Comparison of ENCODE assay signal across 15 cellular contexts in the genomic region with DNA sequence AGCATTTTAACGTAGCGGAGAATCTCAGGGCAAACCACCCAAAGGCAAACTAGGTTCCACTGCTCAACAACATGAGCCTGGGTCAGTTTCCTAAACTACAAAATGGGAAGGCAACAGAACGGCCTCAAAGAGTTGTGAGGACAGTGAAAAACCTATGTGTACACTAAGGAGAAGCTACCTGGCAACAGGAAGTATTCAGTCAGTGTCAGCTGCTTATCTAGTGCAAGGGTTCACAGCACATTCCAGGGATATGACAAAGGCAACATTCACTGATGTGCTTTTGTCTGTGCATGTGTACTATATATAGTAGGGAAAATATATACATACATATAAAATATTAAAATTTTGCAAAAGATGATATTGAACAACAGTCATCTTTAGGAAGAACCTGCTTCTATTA. TPM values are rescaled to one million over a fixed set of nuclear protein-coding genes. Genes with fewer than 3 reads are reported as not detected.
A peak's percentile ranks its signal among the peaks of the same experiment; 100 is the strongest.
DNase-seq lines count a peak whose midpoint lies in the region; ATAC-seq, FAIRE-seq and TF ChIP-seq lines count a peak whose summit lies in the region.
"Had no signal": no experiment of that assay in that cellular context is flagged by ENCODE, and none has a peak within 500 bp of the region (broad histone marks: within the 10 kb centered on the region; RNA-seq: fewer than 3 reads in every experiment).

No MANE protein-coding gene starts in this region.

- DNase-seq in Daoy (ENCODE audit: low read depth): peak; percentile 69
- peak; percentile 47 for DNase-seq in NCI-H2029 (lab: John Stamatoyannopoulos, UW)
- peak; percentile 83 for DNase-seq in bronchial epithelial cell (ENCODE audit: low read depth)
- no peak for DNase-seq in left colon
- DNase-seq in globus pallidus (ENCODE audit: low spot score): no peak
- DNase-seq in putamen (ENCODE audit: low spot score): no peak
- no peak for DNase-seq in NCI-H526 (lab: John Stamatoyannopoulos, UW)
- DNase-seq: activated CD4-positive, alpha-beta T cell treated with anti-CD3 and anti-CD28 coated beads, Interleukin-2, amount 50 U/mL, for 1 hour; activated effector memory CD4-positive, alpha-beta T cell treated with Interleukin-2 at 50 U/mL for 16 hours; body of pancreas; NK-92 treated with Interleukin-12 subunit alpha and Interleukin-12 subunit beta, amount 100 ng/mL, for 24 hours; sigmoid colon; T-cell had no signal

- H3K36me3 ChIP-seq in bronchial epithelial cell (ENCODE audit: control insufficient read depth, insufficient read depth, low read length): peaks cover 16% of the 10 kb centered on the region

- TF ChIP-seq CTCF in bronchial epithelial cell (IDR thresholded peaks at IDR 0.05; ENCODE audit: insufficient read depth, low read length, severe bottlenecking): no peak

- FAIRE-seq in bronchial epithelial cell (lab: Jason Lieb, UNC): no peak

- no peaks in the 10 kb centered on the region for H3K27me3 ChIP-seq in bronchial epithelial cell (ENCODE audit: control insufficient read depth, insufficient read depth, low read length)
- H3K27me3 ChIP-seq: BLaER1, body of pancreas, sigmoid colon had no signal

- no peak overlapping the region for H3K4me3 ChIP-seq in bronchial epithelial cell (ENCODE audit: low read depth, low read length)
- H3K4me3 ChIP-seq: BLaER1, body of pancreas, sigmoid colon had no signal

- H3K27me3 Mint-ChIP-seq in activated T-helper 17 cell treated with anti-CD3 and anti-CD28 coated beads, Interleukin-2, amount 50 U/mL, for 72 hours: no peaks in the 10 kb centered on the region
- H3K27me3 Mint-ChIP-seq: T-cell had no signal

- peak; percentile 44 for ATAC-seq in left colon
- ATAC-seq in activated T-helper 17 cell treated with anti-CD3 and anti-CD28 coated beads, Interleukin-2, amount 50 U/mL, for 72 hours (replicated peaks): no peak
- ATAC-seq: body of pancreas, T-cell had no signal

- intact Hi-C loops in left colon (cut with DNase I, micrococcal nuclease): no loop called here

- no peak overlapping the region for H3K27ac Mint-ChIP-seq in activated T-helper 17 cell treated with anti-CD3 and anti-CD28 coated beads, Interleukin-2, amount 50 U/mL, for 72 hours
- H3K27ac Mint-ChIP-seq: T-cell had no signal

- H3K4me3 Mint-ChIP-seq in activated T-helper 17 cell treated with anti-CD3 and anti-CD28 coated beads, Interleukin-2, amount 50 U/mL, for 72 hours: no peak overlapping the region
- H3K4me3 Mint-ChIP-seq: T-cell had no signal

- peaks cover 26% of the 10 kb centered on the region for H3K4me1 Mint-ChIP-seq in activated T-helper 17 cell treated with anti-CD3 and anti-CD28 coated beads, Interleukin-2, amount 50 U/mL, for 72 hours

- peaks cover 97% of the 10 kb centered on the region for H3K36me3 Mint-ChIP-seq in activated T-helper 17 cell treated with anti-CD3 and anti-CD28 coated beads, Interleukin-2, amount 50 U/mL, for 72 hours (ENCODE audit: low read depth)

- H3K9me3 Mint-ChIP-seq in activated T-helper 17 cell treated with anti-CD3 and anti-CD28 coated beads, Interleukin-2, amount 50 U/mL, for 72 hours: no peaks in the 10 kb centered on the region
- H3K9me3 Mint-ChIP-seq: T-cell had no signal

RNA-seq across cellular contexts. Expression of gene NUDCD3, which starts 17.2 kb away (rescaled TPM):
- total RNA-seq in Daoy (2014; rRNA removed; shearing (Covaris generic)): 75.3 and 95.7 TPM in 2 replicates
- total RNA-seq in bronchial epithelial cell (59.0 and 85.6 TPM in 2 replicates), left colon (10 to 100 TPM; 66.3 to 72.4 TPM)
- 100 to 1,000 TPM in 1 of 2 donors, 10 to 100 TPM in 1; 96.4 to 101 TPM for total RNA-seq in activated T-helper 17 cell treated with anti-CD3 and anti-CD28 coated beads, Interleukin-2, amount 50 U/mL, for 72 hours

Comparison
In these comparisons a context has a peak if more than half of its experiments do, and no peak if none do; other contexts are left out.
1. DNase-seq: peak in Daoy (single experiment), NCI-H2029 (single experiment) and bronchial epithelial cell (single experiment); none in left colon (0 of 2), globus pallidus (single experiment), putamen (single experiment) and NCI-H526 (0 of 2).